Comparison of ENCODE assay signal across 1 cellular context in genomic region chr9:136133191-136133958, GRCh38.
TF ChIP-seq lines count a peak whose summit lies in the region.

No MANE protein-coding gene starts in this region.

TF ChIP-seq in HEK293, 187 proteins besides CTCF, POLR2A, EP300 and RAD21 (continued from another document and continues in another):
- TF ChIP-seq PRDM2 (tag by site-specific recombination; IDR thresholded peaks at IDR 0.05; ENCODE audit: borderline replicate concordance): no peak
- no peak for TF ChIP-seq ZNF580 (tag by site-specific recombination; IDR thresholded peaks at IDR 0.05)
- TF ChIP-seq ZBTB6 (tag by site-specific recombination; IDR thresholded peaks at IDR 0.05): no peak
- TF ChIP-seq ZSCAN16 (tag by site-specific recombination; IDR thresholded peaks at IDR 0.05): no peak
- no peak for TF ChIP-seq ZNF660 (tag by site-specific recombination; IDR thresholded peaks at IDR 0.05)
- no peak for TF ChIP-seq ZNF404 (tag by site-specific recombination; IDR thresholded peaks at IDR 0.05)
- no peak for TF ChIP-seq ZNF184 (tag by site-specific recombination; IDR thresholded peaks at IDR 0.05)
- TF ChIP-seq GFI1B (tag by site-specific recombination; IDR thresholded peaks at IDR 0.05): no peak
- TF ChIP-seq ZNF670 (tag by site-specific recombination; IDR thresholded peaks at IDR 0.05; ENCODE audit: low read depth): no peak
- TF ChIP-seq ZNF510 (tag by site-specific recombination; IDR thresholded peaks at IDR 0.05; ENCODE audit: insufficient replicate concordance): no peak
- TF ChIP-seq ZBTB11 (tag by site-specific recombination; conservative IDR thresholded peaks at IDR 0.05; ENCODE audit: low read depth): no peak; the same call in 1 of the 2 replicates
- TF ChIP-seq, protein P1, sequence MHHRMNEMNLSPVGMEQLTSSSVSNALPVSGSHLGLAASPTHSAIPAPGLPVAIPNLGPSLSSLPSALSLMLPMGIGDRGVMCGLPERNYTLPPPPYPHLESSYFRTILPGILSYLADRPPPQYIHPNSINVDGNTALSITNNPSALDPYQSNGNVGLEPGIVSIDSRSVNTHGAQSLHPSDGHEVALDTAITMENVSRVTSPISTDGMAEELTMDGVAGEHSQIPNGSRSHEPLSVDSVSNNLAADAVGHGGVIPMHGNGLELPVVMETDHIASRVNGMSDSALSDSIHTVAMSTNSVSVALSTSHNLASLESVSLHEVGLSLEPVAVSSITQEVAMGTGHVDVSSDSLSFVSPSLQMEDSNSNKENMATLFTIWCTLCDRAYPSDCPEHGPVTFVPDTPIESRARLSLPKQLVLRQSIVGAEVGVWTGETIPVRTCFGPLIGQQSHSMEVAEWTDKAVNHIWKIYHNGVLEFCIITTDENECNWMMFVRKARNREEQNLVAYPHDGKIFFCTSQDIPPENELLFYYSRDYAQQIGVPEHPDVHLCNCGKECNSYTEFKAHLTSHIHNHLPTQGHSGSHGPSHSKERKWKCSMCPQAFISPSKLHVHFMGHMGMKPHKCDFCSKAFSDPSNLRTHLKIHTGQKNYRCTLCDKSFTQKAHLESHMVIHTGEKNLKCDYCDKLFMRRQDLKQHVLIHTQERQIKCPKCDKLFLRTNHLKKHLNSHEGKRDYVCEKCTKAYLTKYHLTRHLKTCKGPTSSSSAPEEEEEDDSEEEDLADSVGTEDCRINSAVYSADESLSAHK (tag by site-specific recombination; IDR thresholded peaks at IDR 0.05): no peak
- TF ChIP-seq ZNF792 (tag by site-specific recombination; IDR thresholded peaks at IDR 0.05): no peak
- TF ChIP-seq ZNF548 (tag by site-specific recombination; IDR thresholded peaks at IDR 0.05): no peak
- no peak for TF ChIP-seq OSR2 (tag by site-specific recombination; IDR thresholded peaks at IDR 0.05)
- TF ChIP-seq, protein P2, sequence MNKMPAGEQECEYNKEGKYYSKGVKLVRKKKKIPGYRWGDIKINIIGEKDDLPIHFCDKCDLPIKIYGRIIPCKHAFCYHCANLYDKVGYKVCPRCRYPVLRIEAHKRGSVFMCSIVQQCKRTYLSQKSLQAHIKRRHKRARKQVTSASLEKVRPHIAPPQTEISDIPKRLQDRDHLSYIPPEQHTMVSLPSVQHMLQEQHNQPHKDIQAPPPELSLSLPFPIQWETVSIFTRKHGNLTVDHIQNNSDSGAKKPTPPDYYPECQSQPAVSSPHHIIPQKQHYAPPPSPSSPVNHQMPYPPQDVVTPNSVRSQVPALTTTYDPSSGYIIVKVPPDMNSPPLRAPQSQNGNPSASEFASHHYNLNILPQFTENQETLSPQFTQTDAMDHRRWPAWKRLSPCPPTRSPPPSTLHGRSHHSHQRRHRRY (tag by site-specific recombination; IDR thresholded peaks at IDR 0.05): no peak
- no peak for TF ChIP-seq RBAK (tag by site-specific recombination; IDR thresholded peaks at IDR 0.05)
- no peak for TF ChIP-seq ZNF549 (tag by site-specific recombination; IDR thresholded peaks at IDR 0.05)
- TF ChIP-seq HOXC10 (CRISPR knock-in tag; IDR thresholded peaks at IDR 0.05): no peak
- peak; percentile 93 for TF ChIP-seq ZNF596 (tag by site-specific recombination; IDR thresholded peaks at IDR 0.05)
- TF ChIP-seq GLIS1 (tag by site-specific recombination; IDR thresholded peaks at IDR 0.05): peak; percentile 71
- peak; percentile 2; the same call in 1 of the 2 replicates for TF ChIP-seq ZXDB (tag by site-specific recombination; IDR thresholded peaks at IDR 0.05)
- TF ChIP-seq, protein P3, sequence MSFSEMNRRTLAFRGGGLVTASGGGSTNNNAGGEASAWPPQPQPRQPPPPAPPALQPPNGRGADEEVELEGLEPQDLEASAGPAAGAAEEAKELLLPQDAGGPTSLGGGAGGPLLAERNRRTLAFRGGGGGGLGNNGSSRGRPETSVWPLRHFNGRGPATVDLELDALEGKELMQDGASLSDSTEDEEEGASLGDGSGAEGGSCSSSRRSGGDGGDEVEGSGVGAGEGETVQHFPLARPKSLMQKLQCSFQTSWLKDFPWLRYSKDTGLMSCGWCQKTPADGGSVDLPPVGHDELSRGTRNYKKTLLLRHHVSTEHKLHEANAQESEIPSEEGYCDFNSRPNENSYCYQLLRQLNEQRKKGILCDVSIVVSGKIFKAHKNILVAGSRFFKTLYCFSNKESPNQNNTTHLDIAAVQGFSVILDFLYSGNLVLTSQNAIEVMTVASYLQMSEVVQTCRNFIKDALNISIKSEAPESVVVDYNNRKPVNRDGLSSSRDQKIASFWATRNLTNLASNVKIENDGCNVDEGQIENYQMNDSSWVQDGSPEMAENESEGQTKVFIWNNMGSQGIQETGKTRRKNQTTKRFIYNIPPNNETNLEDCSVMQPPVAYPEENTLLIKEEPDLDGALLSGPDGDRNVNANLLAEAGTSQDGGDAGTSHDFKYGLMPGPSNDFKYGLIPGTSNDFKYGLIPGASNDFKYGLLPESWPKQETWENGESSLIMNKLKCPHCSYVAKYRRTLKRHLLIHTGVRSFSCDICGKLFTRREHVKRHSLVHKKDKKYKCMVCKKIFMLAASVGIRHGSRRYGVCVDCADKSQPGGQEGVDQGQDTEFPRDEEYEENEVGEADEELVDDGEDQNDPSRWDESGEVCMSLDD (tag by site-specific recombination; IDR thresholded peaks at IDR 0.05): peak; percentile 84
- no peak for TF ChIP-seq ZNF26 (tag by site-specific recombination; IDR thresholded peaks at IDR 0.05)
- TF ChIP-seq PRDM1 (tag by site-specific recombination; IDR thresholded peaks at IDR 0.05): peak; percentile 49; the same call in 1 of the 2 replicates
- no peak for TF ChIP-seq ZBTB21 (tag by site-specific recombination; IDR thresholded peaks at IDR 0.05)
- 0 out of 2 replicates have a peak, but pooled peaks have one; percentile 16 for TF ChIP-seq SP3 (tag by site-specific recombination; IDR thresholded peaks at IDR 0.05)
- no peak for TF ChIP-seq ZNF433 (tag by site-specific recombination; IDR thresholded peaks at IDR 0.05; ENCODE audit: low read depth)
- no peak for TF ChIP-seq ZFP3 (tag by site-specific recombination; IDR thresholded peaks at IDR 0.05; ENCODE audit: low read depth)
- 0 out of 2 replicates have a peak, but pooled peaks have one; percentile 12 for TF ChIP-seq KLF9 (tag by site-specific recombination; IDR thresholded peaks at IDR 0.05; ENCODE audit: low read depth)
- TF ChIP-seq SP7 (tag by site-specific recombination; IDR thresholded peaks at IDR 0.05): peak; percentile 25; the same call in 1 of the 2 replicates
- TF ChIP-seq ZNF112 (tag by site-specific recombination; IDR thresholded peaks at IDR 0.05): no peak
- no peak for TF ChIP-seq SETDB1 (IDR thresholded peaks at IDR 0.05; ENCODE audit: insufficient read length, low read length)
- TF ChIP-seq ZFP37 (tag by site-specific recombination; IDR thresholded peaks at IDR 0.05): no peak
- no peak for TF ChIP-seq TRIM28 (IDR thresholded peaks at IDR 0.05; ENCODE audit: borderline replicate concordance, low read length)
- TF ChIP-seq ZNF302 (tag by site-specific recombination; IDR thresholded peaks at IDR 0.05; ENCODE audit: low read depth): no peak
- TF ChIP-seq, protein P4, sequence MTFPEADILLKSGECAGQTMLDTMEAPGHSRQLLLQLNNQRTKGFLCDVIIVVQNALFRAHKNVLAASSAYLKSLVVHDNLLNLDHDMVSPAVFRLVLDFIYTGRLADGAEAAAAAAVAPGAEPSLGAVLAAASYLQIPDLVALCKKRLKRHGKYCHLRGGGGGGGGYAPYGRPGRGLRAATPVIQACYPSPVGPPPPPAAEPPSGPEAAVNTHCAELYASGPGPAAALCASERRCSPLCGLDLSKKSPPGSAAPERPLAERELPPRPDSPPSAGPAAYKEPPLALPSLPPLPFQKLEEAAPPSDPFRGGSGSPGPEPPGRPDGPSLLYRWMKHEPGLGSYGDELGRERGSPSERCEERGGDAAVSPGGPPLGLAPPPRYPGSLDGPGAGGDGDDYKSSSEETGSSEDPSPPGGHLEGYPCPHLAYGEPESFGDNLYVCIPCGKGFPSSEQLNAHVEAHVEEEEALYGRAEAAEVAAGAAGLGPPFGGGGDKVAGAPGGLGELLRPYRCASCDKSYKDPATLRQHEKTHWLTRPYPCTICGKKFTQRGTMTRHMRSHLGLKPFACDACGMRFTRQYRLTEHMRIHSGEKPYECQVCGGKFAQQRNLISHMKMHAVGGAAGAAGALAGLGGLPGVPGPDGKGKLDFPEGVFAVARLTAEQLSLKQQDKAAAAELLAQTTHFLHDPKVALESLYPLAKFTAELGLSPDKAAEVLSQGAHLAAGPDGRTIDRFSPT (tag by site-specific recombination; IDR thresholded peaks at IDR 0.05): peak; percentile 70
